ENCODE assay signal across 8 cellular contexts in genomic region chr1:234961468-234962339, GRCh38.
DNase-seq lines count a peak whose midpoint lies in the region; ATAC-seq and TF ChIP-seq lines count a peak whose summit lies in the region.

No MANE protein-coding gene starts in this region.

- H3K9ac ChIP-seq in PC-3 (ENCODE audit: low read length), result peak overlapping the region; percentile 95

- H3K36me3 ChIP-seq in PC-3 (ENCODE audit: low read depth, low read length), result no peaks in the 10 kb centered on the region

- no peaks in the 10 kb centered on the region for H3K27me3 ChIP-seq in PC-3 (ENCODE audit: low read length)

- intact Hi-C loops in PC-3 (cut with micrococcal nuclease), result loop anchor here (1.0 to 5.0 kb wide), 6 partner anchors 35 to 466 kb away; partner anchors contain the start of gene IRF2BP2

- no peaks in the 10 kb centered on the region for H4K20me1 ChIP-seq in PC-3 (ENCODE audit: low read length)

- H3F3A ChIP-seq in PC-3 (ENCODE audit: low read length, unreplicated experiment), result peaks cover 9% of the 10 kb centered on the region

- no peak for TF ChIP-seq CTCF in PC-3 (conservative IDR thresholded peaks at IDR 0.05; ENCODE audit: low read depth, low read length)

- POLR2A ChIA-PET in PC-3 (lab: Charles Lee; ENCODE audit: unreplicated experiment), result interaction anchor here (0.7 to 1.2 kb wide), 4 partner anchors 14 to 350 kb away, joined by 3 to 9 read pairs (median 4); no protein-coding TSS in a partner anchor

- H2AFZ ChIP-seq in PC-3 (ENCODE audit: low read length), result no peak overlapping the region

- no peaks in the 10 kb centered on the region for H3K79me2 ChIP-seq in PC-3 (ENCODE audit: low read length)

- H3K4me3 ChIP-seq in PC-3 (ENCODE audit: low read length), result peak overlapping the region; percentile 41; the same call in 1 of the 2 replicates

- CTCF ChIA-PET in PC-3 (lab: Charles Lee), result no interaction called here

- H3K4me1 ChIP-seq in PC-3 (ENCODE audit: insufficient read depth, low read length), result peaks cover 83% of the 10 kb centered on the region

- no peaks in the 10 kb centered on the region for H3K9me3 Mint-ChIP-seq in effector memory CD8-positive, alpha-beta T cell

- peak; percentile 12 for ATAC-seq in GM21381 (IDR thresholded peaks at IDR 0.05; ENCODE audit: unreplicated experiment)
- ATAC-seq in PC-3, result peak; percentile 12
- no peak for ATAC-seq in effector memory CD8-positive, alpha-beta T cell (replicated peaks)
- ATAC-seq in HG03196 (IDR thresholded peaks at IDR 0.05; ENCODE audit: unreplicated experiment), result no peak

- H3K27me3 Mint-ChIP-seq in effector memory CD8-positive, alpha-beta T cell, result no peaks in the 10 kb centered on the region

- peak overlapping the region; percentile 100 for H3K27ac ChIP-seq in PC-3 (ENCODE audit: low read length)

- H3K36me3 Mint-ChIP-seq in effector memory CD8-positive, alpha-beta T cell (ENCODE audit: insufficient read depth), result peaks cover 11% of the 10 kb centered on the region

- H3K27ac Mint-ChIP-seq in effector memory CD8-positive, alpha-beta T cell, result peak overlapping the region; percentile 91 to 95

- peak overlapping the region; percentile 66 to 72 for H3K4me3 Mint-ChIP-seq in effector memory CD8-positive, alpha-beta T cell

- H3K9me2 ChIP-seq in PC-3 (replicated peaks; ENCODE audit: low read length), result no peaks in the 10 kb centered on the region

- H3K4me2 ChIP-seq in PC-3 (ENCODE audit: low read length), result peak overlapping the region; percentile 80

- H3K9me3 ChIP-seq in PC-3 (ENCODE audit: low read length), result no peaks in the 10 kb centered on the region

- no TSS peak for BruUV-seq in PC-3 (replicated peaks; lab: Mats Ljungman, UMichigan)

- H3K4me1 Mint-ChIP-seq in effector memory CD8-positive, alpha-beta T cell (ENCODE audit: low read depth in 2 of 2), result peaks cover 47 to 53% of the 10 kb centered on the region in 2 donors

- peak; percentile 79 for DNase-seq in CD1c-positive myeloid dendritic cell (ENCODE audit: extremely low spot score)
- peak; percentile 84 for DNase-seq in PC-3
- no peak for DNase-seq in effector memory CD8-positive, alpha-beta T cell
- peak; percentile 74 for DNase-seq in non-pigmented ciliary epithelial cell (ENCODE audit: low read depth)
- DNase-seq in superior temporal gyrus (ENCODE audit: extremely low spot score), result no peak
- DNase-seq in stimulated activated naive CD4-positive, alpha-beta T cell (lab: John Stamatoyannopoulos, UW), result no peak

Comparison
In these comparisons a context has a peak if more than half of its experiments do, and no peak if none do; other contexts are left out.
1. DNase-seq: peak in CD1c-positive myeloid dendritic cell (single experiment), PC-3 (single experiment) and non-pigmented ciliary epithelial cell (single experiment); none in effector memory CD8-positive, alpha-beta T cell (0 of 3), superior temporal gyrus (single experiment) and stimulated activated naive CD4-positive, alpha-beta T cell (0 of 6).
2. ATAC-seq: peak in GM21381 (single experiment) and PC-3 (single experiment); none in effector memory CD8-positive, alpha-beta T cell (single experiment) and HG03196 (single experiment).